15 cellular contexts compared by ENCODE assay signal in the genomic region with DNA sequence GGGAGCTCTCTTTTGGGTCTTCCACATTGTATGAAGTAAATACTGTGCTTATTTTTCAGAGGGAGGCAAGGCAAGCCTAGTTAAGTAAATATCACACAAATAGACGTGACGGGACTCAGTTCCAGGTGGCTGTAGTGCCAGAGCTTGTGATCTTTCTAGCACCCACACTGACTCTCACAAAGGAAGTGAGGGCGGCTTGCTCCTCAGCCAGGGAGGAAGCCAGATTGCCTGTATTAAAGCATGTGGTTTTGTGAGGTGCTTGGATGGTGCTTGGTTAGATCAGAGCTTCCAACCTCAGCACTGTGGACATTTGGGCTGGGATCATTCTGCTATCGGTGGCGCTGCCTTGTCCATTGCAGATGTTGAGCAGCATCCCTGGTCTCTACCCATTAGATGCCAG.
DNase-seq lines count a peak whose midpoint lies in the region; ATAC-seq and TF ChIP-seq lines count a peak whose summit lies in the region.
"Had no signal": no experiment of that assay in that cellular context is flagged by ENCODE, and none has a peak within 500 bp of the region (broad histone marks: within the 10 kb centered on the region; RNA-seq: fewer than 3 reads in every experiment).

No MANE protein-coding gene starts in this region.

- CTCF ChIA-PET in GM10248 (lab: Yijun Ruan, JAX): no interaction called here
- CTCF ChIA-PET in CD8-positive, alpha-beta memory T cell (lab: Charles Lee): interaction anchor here (1.0 kb wide), 1 partner anchor 16 kb away, joined by 3 read pairs; no protein-coding TSS in a partner anchor

- H3K4me1 ChIP-seq in CD8-positive, alpha-beta memory T cell (ENCODE audit: insufficient read depth, low read length): no peaks in the 10 kb centered on the region

- no peaks in the 10 kb centered on the region for H3K9me3 ChIP-seq in CD8-positive, alpha-beta memory T cell (ENCODE audit: low read length)
- H3K9me3 ChIP-seq: thyroid gland had no signal

- peak; percentile 80 for ATAC-seq in GM19035 (IDR thresholded peaks at IDR 0.05; ENCODE audit: unreplicated experiment)
- peak; percentile 88 for ATAC-seq in HG02763 (IDR thresholded peaks at IDR 0.05; ENCODE audit: unreplicated experiment)
- ATAC-seq in HG03571 (IDR thresholded peaks at IDR 0.05; ENCODE audit: unreplicated experiment): peak; percentile 83
- no peak for ATAC-seq in left lobe of liver

- H3K36me3 ChIP-seq in CD8-positive, alpha-beta memory T cell (ENCODE audit: insufficient read depth, low read length): no peaks in the 10 kb centered on the region
- H3K36me3 ChIP-seq: thyroid gland had no signal

- POLR2A ChIA-PET in GM10248 (lab: Yijun Ruan, JAX): no interaction called here
- POLR2A ChIA-PET in CD8-positive, alpha-beta memory T cell (lab: Charles Lee): no interaction called here

- no peak for TF ChIP-seq CTCF in GM10248 (IDR thresholded peaks at IDR 0.05; ENCODE audit: control extremely low read depth, extremely low read depth, low read depth, missing control alignments)

- H3K27ac ChIP-seq in CD8-positive, alpha-beta memory T cell (ENCODE audit: low read depth, low read length): no peak overlapping the region
- H3K27ac ChIP-seq: thyroid gland had no signal

- DNase-seq in GM10248 (ENCODE audit: extremely low spot score) (peak; percentile 17), A172 (ENCODE audit: low spot score) (no peak), left lobe of liver (ENCODE audit: low spot score) (no peak)
- DNase-seq in NK-92 treated with Interleukin-12 subunit alpha and Interleukin-12 subunit beta, amount 100 ng/mL, for 24 hours (lab: John Stamatoyannopoulos, UW): no peak
- DNase-seq in CD8-positive, alpha-beta memory T cell: no peak
- DNase-seq: activated CD8-positive, alpha-beta memory T cell treated with anti-CD3 and anti-CD28 coated beads, Interleukin-2, amount 50 U/mL, for 48 hours; cortex of kidney; HFFc6; naive B cell; NCI-H1417; SHP77 treated with DMSO at 0.1 percent for 48 hours; thyroid gland had no signal

- H3K9me3 Mint-ChIP-seq in CD8-positive, alpha-beta memory T cell: peaks cover 0 to 4% (median 0%) of the 10 kb centered on the region in 5 donors

- H3K36me3 Mint-ChIP-seq in CD8-positive, alpha-beta memory T cell: no peaks in the 10 kb centered on the region
- H3K36me3 Mint-ChIP-seq: naive B cell had no signal

- H3K4me3 Mint-ChIP-seq in CD8-positive, alpha-beta memory T cell: no peak overlapping the region
- H3K4me3 Mint-ChIP-seq: HFFc6 had no signal

- peaks cover 3 to 8% of the 10 kb centered on the region in 2 donors for H3K27me3 Mint-ChIP-seq in CD8-positive, alpha-beta memory T cell
- H3K27me3 Mint-ChIP-seq: naive B cell had no signal

- H3K4me3 ChIP-seq in CD8-positive, alpha-beta memory T cell (ENCODE audit: low read length): no peak overlapping the region
- H3K4me3 ChIP-seq: thyroid gland had no signal

- no peaks in the 10 kb centered on the region for H3K27me3 ChIP-seq in CD8-positive, alpha-beta memory T cell (ENCODE audit: insufficient read depth, low read length, poor library complexity, severe bottlenecking)
- H3K27me3 ChIP-seq: thyroid gland had no signal

- peaks cover 0 to 9% (median 0%) of the 10 kb centered on the region in 3 donors for H3K4me1 Mint-ChIP-seq in CD8-positive, alpha-beta memory T cell

- H3K27ac Mint-ChIP-seq in CD8-positive, alpha-beta memory T cell: no peak overlapping the region
- H3K27ac Mint-ChIP-seq: HFFc6, naive B cell had no signal
